In genomic region chr4:122584517-122584916, GRCh38 we compare ENCODE assay signal across 1 cellular context.
TF ChIP-seq lines count a peak whose summit lies in the region.

No MANE protein-coding gene starts in this region.

TF ChIP-seq in WTC11, 78 proteins besides CTCF, POLR2A, EP300 and RAD21 (continued from another document):
- TF ChIP-seq AFF4 (CRISPR knock-in tag; IDR thresholded peaks at IDR 0.05; ENCODE audit: borderline replicate concordance) = no peak
- no peak for TF ChIP-seq TEAD4 (CRISPR knock-in tag; IDR thresholded peaks at IDR 0.05)
- TF ChIP-seq FOXJ3 (CRISPR knock-in tag; IDR thresholded peaks at IDR 0.05; ENCODE audit: borderline replicate concordance) = no peak
- TF ChIP-seq, protein P1, sequence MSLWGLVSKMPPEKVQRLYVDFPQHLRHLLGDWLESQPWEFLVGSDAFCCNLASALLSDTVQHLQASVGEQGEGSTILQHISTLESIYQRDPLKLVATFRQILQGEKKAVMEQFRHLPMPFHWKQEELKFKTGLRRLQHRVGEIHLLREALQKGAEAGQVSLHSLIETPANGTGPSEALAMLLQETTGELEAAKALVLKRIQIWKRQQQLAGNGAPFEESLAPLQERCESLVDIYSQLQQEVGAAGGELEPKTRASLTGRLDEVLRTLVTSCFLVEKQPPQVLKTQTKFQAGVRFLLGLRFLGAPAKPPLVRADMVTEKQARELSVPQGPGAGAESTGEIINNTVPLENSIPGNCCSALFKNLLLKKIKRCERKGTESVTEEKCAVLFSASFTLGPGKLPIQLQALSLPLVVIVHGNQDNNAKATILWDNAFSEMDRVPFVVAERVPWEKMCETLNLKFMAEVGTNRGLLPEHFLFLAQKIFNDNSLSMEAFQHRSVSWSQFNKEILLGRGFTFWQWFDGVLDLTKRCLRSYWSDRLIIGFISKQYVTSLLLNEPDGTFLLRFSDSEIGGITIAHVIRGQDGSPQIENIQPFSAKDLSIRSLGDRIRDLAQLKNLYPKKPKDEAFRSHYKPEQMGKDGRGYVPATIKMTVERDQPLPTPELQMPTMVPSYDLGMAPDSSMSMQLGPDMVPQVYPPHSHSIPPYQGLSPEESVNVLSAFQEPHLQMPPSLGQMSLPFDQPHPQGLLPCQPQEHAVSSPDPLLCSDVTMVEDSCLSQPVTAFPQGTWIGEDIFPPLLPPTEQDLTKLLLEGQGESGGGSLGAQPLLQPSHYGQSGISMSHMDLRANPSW (CRISPR knock-in tag; conservative IDR thresholded peaks at IDR 0.05; ENCODE audit: low read depth) = no peak
- TF ChIP-seq, protein P2, sequence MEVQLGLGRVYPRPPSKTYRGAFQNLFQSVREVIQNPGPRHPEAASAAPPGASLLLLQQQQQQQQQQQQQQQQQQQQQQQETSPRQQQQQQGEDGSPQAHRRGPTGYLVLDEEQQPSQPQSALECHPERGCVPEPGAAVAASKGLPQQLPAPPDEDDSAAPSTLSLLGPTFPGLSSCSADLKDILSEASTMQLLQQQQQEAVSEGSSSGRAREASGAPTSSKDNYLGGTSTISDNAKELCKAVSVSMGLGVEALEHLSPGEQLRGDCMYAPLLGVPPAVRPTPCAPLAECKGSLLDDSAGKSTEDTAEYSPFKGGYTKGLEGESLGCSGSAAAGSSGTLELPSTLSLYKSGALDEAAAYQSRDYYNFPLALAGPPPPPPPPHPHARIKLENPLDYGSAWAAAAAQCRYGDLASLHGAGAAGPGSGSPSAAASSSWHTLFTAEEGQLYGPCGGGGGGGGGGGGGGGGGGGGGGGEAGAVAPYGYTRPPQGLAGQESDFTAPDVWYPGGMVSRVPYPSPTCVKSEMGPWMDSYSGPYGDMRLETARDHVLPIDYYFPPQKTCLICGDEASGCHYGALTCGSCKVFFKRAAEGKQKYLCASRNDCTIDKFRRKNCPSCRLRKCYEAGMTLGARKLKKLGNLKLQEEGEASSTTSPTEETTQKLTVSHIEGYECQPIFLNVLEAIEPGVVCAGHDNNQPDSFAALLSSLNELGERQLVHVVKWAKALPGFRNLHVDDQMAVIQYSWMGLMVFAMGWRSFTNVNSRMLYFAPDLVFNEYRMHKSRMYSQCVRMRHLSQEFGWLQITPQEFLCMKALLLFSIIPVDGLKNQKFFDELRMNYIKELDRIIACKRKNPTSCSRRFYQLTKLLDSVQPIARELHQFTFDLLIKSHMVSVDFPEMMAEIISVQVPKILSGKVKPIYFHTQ (CRISPR knock-in tag; IDR thresholded peaks at IDR 0.05) = no peak
- TF ChIP-seq KAT7 (CRISPR knock-in tag; IDR thresholded peaks at IDR 0.05; ENCODE audit: borderline replicate concordance) = no peak
- TF ChIP-seq TP53 (CRISPR knock-in tag; IDR thresholded peaks at IDR 0.05) = no peak
- no peak for TF ChIP-seq MYBL2 (CRISPR knock-in tag; IDR thresholded peaks at IDR 0.05)
- no peak for TF ChIP-seq TEAD1 (CRISPR knock-in tag; IDR thresholded peaks at IDR 0.05)
- TF ChIP-seq ETV6 (CRISPR knock-in tag; IDR thresholded peaks at IDR 0.05) = no peak
- TF ChIP-seq ZNF138 (CRISPR knock-in tag; conservative IDR thresholded peaks at IDR 0.05) = no peak
- no peak for TF ChIP-seq PRDM15 (CRISPR knock-in tag; IDR thresholded peaks at IDR 0.05)
TF ChIP-seq in WTC11: peak in this region for 0.
